ENCODE assay signal across 16 cellular contexts in genomic region chr11:30310623-30311022, GRCh38. TPM values are rescaled to one million over a fixed set of nuclear protein-coding genes. Genes with fewer than 3 reads are reported as not detected.
A peak's percentile ranks its signal among the peaks of the same experiment; 100 is the strongest.
DNase-seq lines count a peak whose midpoint lies in the region; ATAC-seq and TF ChIP-seq lines count a peak whose summit lies in the region.
"Had no signal": no experiment of that assay in that cellular context is flagged by ENCODE, and none has a peak within 500 bp of the region (broad histone marks: within the 10 kb centered on the region; RNA-seq: fewer than 3 reads in every experiment).

No MANE protein-coding gene starts in this region.

- DNase-seq in NCI-H510A treated with DMSO at 0.1 percent for 48 hours (lab: John Stamatoyannopoulos, UW) (no peak), ascending aorta (ENCODE audit: low spot score in 2 of 2) (no peak), SHP77 treated with DMSO at 0.1 percent for 48 hours (lab: John Stamatoyannopoulos, UW) (no peak), islet precursor cell (no peak)
- DNase-seq: activated CD4-positive, alpha-beta T cell treated with anti-CD3 and anti-CD28 coated beads, Interleukin-2, amount 10 ng/mL, durations not matched to agents 7 days and 5 days; caudate nucleus; MG63; midbrain; posterior cingulate gyrus; stimulated activated CD4-positive, alpha-beta T cell treated with anti-CD3 and anti-CD28 coated beads, Interleukin-2, amount 100 ng/mL, for 48 hours; stimulated activated naive CD8-positive, alpha-beta T cell treated with anti-CD3 and anti-CD28 coated beads, Interleukin-15, amount 100 ng/mL, for 72 hours had no signal

- intact Hi-C loops in ascending aorta (cut with DNase I), result no loop called here

- ATAC-seq in GM18498 (IDR thresholded peaks at IDR 0.05; ENCODE audit: unreplicated experiment), result peak; percentile 98
- peak; percentile 93 for ATAC-seq in GM19452 (IDR thresholded peaks at IDR 0.05; ENCODE audit: unreplicated experiment)
- ATAC-seq in HG02798 (IDR thresholded peaks at IDR 0.05; ENCODE audit: poor library complexity, unreplicated experiment), result peak; percentile 98
- ATAC-seq in HG03439 (IDR thresholded peaks at IDR 0.05; ENCODE audit: unreplicated experiment), result peak; percentile 98
- ATAC-seq: esophagus mucosa; stimulated activated naive CD8-positive, alpha-beta T cell treated with anti-CD3 and anti-CD28 coated beads, Interleukin-15, amount 100 ng/mL, for 72 hours had no signal

- no peaks in the 10 kb centered on the region for H3K4me1 ChIP-seq in ascending aorta

- H3K27ac ChIP-seq in ascending aorta, result no peak overlapping the region

- no peaks in the 10 kb centered on the region for H3K27me3 ChIP-seq in ascending aorta
- H3K27me3 ChIP-seq: MG63 had no signal

- no peak for TF ChIP-seq CTCF in ascending aorta (IDR thresholded peaks at IDR 0.05)

- no peaks in the 10 kb centered on the region for H3K9me3 ChIP-seq in ascending aorta
- H3K9me3 ChIP-seq: MG63 had no signal

- H3K4me3 ChIP-seq in ascending aorta, result no peak overlapping the region
- H3K4me3 ChIP-seq: MG63 had no signal

- H3K36me3 ChIP-seq in ascending aorta, result no peaks in the 10 kb centered on the region
- H3K36me3 ChIP-seq: MG63 had no signal

RNA-seq across cellular contexts. Expression of gene ARL14EP, which starts 12.3 kb away (rescaled TPM):
- total RNA-seq in ascending aorta, result 4.2 TPM
